7 cellular contexts compared by ENCODE assay signal in the genomic region with DNA sequence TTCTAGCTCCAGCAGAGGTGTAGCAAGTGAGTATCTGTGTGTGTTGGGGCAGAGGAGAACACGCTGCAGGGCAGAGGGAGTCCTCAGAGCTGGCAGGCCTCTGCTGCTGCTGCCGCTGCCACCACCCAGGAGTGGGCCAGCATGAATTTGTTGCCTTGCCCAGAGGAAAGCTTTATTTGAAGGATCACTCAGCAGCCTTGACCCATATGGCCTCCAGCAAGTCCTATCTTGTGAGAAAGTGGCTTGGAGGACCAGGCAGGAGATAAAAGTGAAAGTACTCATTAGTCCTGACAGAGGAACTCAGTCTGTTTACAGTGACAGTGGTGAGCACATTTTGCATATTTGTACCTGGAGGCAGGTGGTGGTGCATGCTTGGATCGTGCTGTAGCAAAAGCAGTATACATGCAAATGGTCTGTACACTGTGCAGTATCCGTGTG. TPM values are rescaled to one million over a fixed set of nuclear protein-coding genes. Genes with fewer than 3 reads are reported as not detected.
DNase-seq lines count a peak whose midpoint lies in the region; ATAC-seq lines count a peak whose summit lies in the region.

No MANE protein-coding gene starts in this region.

- H3K9me3 ChIP-seq in mucosa of rectum (ENCODE audit: control insufficient read depth in 2 of 2, low read length in 2 of 2) (no peaks in the 10 kb centered on the region), right cardiac atrium (ENCODE audit: control insufficient read depth, low read length) (no peaks in the 10 kb centered on the region)

- WGBS in right cardiac atrium: 87% methylated on average over 4 of the region's 4 CpGs

- DNase-seq in NCI-H146 (lab: John Stamatoyannopoulos, UW): peak; percentile 61
- no peak for DNase-seq in posterior vena cava (ENCODE audit: low spot score)
- DNase-seq in HK-2 (ENCODE audit: unreplicated experiment): no peak
- DNase-seq in right cardiac atrium: no peak

- peak overlapping the region; percentile 28 to 85 for H3K9ac ChIP-seq in mucosa of rectum (ENCODE audit: low read depth in 1 of 2, low read length in 2 of 2)

- ATAC-seq in GM18858 (IDR thresholded peaks at IDR 0.05; ENCODE audit: unreplicated experiment) (peak; percentile 66), GM21786 (IDR thresholded peaks at IDR 0.05; ENCODE audit: unreplicated experiment) (peak; percentile 53), right cardiac atrium (no peak)

- peaks cover 0 to 3% of the 10 kb centered on the region in 2 donors for H3K36me3 ChIP-seq in mucosa of rectum (ENCODE audit: control insufficient read depth in 2 of 2, insufficient read depth in 2 of 2, low read length in 2 of 2)

- H3K4me1 ChIP-seq in mucosa of rectum (ENCODE audit: control insufficient read depth in 2 of 2, insufficient read depth in 2 of 2, low read length in 2 of 2): peaks cover 50 to 55% of the 10 kb centered on the region in 2 donors
- peaks cover 5% of the 10 kb centered on the region for H3K4me1 ChIP-seq in right cardiac atrium (ENCODE audit: control insufficient read depth, insufficient read depth, low read length)

- H3K27me3 ChIP-seq in mucosa of rectum (ENCODE audit: control insufficient read depth in 2 of 2, insufficient read depth in 2 of 2, low read length in 2 of 2) (no peaks in the 10 kb centered on the region), right cardiac atrium (ENCODE audit: control insufficient read depth, insufficient read depth) (no peaks in the 10 kb centered on the region)

- peak overlapping the region in 1 of 2 donors; percentile 46 for H3K27ac ChIP-seq in mucosa of rectum (ENCODE audit: low read depth in 2 of 2, low read length in 2 of 2)
- H3K27ac ChIP-seq in right cardiac atrium (ENCODE audit: low read length): no peak overlapping the region

- peak overlapping the region in 1 of 2 donors; percentile 52 for H3K4me3 ChIP-seq in mucosa of rectum (ENCODE audit: low read length in 2 of 2)
- no peak overlapping the region for H3K4me3 ChIP-seq in right cardiac atrium (ENCODE audit: low read length)

- intact Hi-C loops in posterior vena cava (cut with DNase I) (loop anchor here (10.0 kb wide), 1 partner anchor 145 kb away; no protein-coding TSS in a partner anchor), right cardiac atrium (cut with DNase I) (loop anchor here in 3 of 4 donors (10.0 kb wide), 3 partner anchors 45 to 185 kb away; no protein-coding TSS in a partner anchor)

RNA-seq across cellular contexts. Expression of a gene that starts 3.1 kb away (rescaled TPM):
- total RNA-seq in posterior vena cava (10 to 100 TPM; 45.1 to 52.6 TPM), right cardiac atrium (1 to 10 TPM; 2.5 to 4.3 (median 3.0) TPM)
- 2.6 TPM for polyA plus RNA-seq in right cardiac atrium

Comparison
In these comparisons a context has a peak if more than half of its experiments do, and no peak if none do; other contexts are left out.
1. ATAC-seq: peak in GM18858 (single experiment) and GM21786 (single experiment); none in right cardiac atrium (0 of 2).
2. RNA of a gene that starts 3.1 kb away (total RNA-seq): 45.1 to 52.6 TPM in posterior vena cava; 2.5 to 4.3 TPM in right cardiac atrium; every median in the first group is over 4 times any median in the second.